13 cellular contexts compared by ENCODE assay signal in the genomic region with DNA sequence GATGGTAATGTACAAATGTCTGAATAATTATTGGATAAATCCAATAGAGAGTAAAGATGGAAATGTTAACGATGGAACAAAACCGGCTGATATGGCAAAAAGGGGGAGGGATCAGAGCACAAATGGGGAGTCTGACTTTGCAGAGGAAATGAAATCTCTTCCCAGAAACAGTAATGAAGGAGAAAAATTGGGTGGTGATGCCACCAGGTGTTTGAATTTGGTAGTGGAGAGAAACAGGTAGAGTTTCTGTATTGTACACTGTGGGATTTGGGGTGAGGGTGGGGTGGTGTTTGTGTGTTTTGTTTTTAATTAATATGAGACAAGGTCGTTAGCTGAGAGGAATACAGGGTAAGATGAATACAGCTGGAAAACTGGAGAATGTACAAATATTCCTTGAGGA. TPM values are rescaled to one million over a fixed set of nuclear protein-coding genes. Genes with fewer than 3 reads are reported as not detected.
DNase-seq lines count a peak whose midpoint lies in the region; ATAC-seq and TF ChIP-seq lines count a peak whose summit lies in the region.
"Had no signal": no experiment of that assay in that cellular context is flagged by ENCODE, and none has a peak within 500 bp of the region (broad histone marks: within the 10 kb centered on the region; RNA-seq: fewer than 3 reads in every experiment).

No MANE protein-coding gene starts in this region.

- DNase-seq in BJ (ENCODE audit: low read depth) (no peak), HFFc6 (peak; percentile 19), WERI-Rb-1 (no peak), iris pigment epithelial cell (ENCODE audit: low read depth) (peak; percentile 14), mesothelial cell of epicardium (ENCODE audit: low spot score in 2 of 2, unreplicated experiment in 2 of 2) (no peak)
- DNase-seq in activated CD4-positive, alpha-beta T cell treated with anti-CD3 and anti-CD28 coated beads for 48 hours = no peak
- DNase-seq: activated CD8-positive, alpha-beta memory T cell treated with anti-CD3 and anti-CD28 coated beads, Interleukin-2, amount 10 ng/mL, durations not matched to agents 7 days and 5 days; COR-L47; NCI-H2171 treated with DMSO at 0.1 percent for 48 hours had no signal

- no peaks in the 10 kb centered on the region for H3K27me3 Mint-ChIP-seq in HFFc6 (ENCODE audit: insufficient read depth)
- H3K27me3 Mint-ChIP-seq in mesothelial cell of epicardium (ENCODE audit: low read depth) = no peaks in the 10 kb centered on the region

- ATAC-seq in HG02840 (IDR thresholded peaks at IDR 0.05; ENCODE audit: low FRiP score, unreplicated experiment) (no peak), GM18867 (IDR thresholded peaks at IDR 0.05; ENCODE audit: unreplicated experiment) (no peak)
- ATAC-seq: activated CD8-positive, alpha-beta memory T cell treated with anti-CD3 and anti-CD28 coated beads, Interleukin-2, amount 10 ng/mL, durations not matched to agents 7 days and 5 days had no signal

- H3K4me3 Mint-ChIP-seq in HFFc6 (no peak overlapping the region), mesothelial cell of epicardium (no peak overlapping the region)
- H3K4me3 Mint-ChIP-seq: activated CD8-positive, alpha-beta memory T cell treated with anti-CD3 and anti-CD28 coated beads, Interleukin-2, amount 10 ng/mL, durations not matched to agents 7 days and 5 days; activated naive CD8-positive, alpha-beta T cell had no signal

- H3K4me3 ChIP-seq in BJ (ENCODE audit: low read depth, low read length) (no peak overlapping the region), WERI-Rb-1 (ENCODE audit: low read depth, low read length) (no peak overlapping the region)

- H3K9me3 Mint-ChIP-seq in HFFc6 (no peaks in the 10 kb centered on the region), mesothelial cell of epicardium (no peaks in the 10 kb centered on the region)

- H3K27me3 ChIP-seq in BJ (ENCODE audit: control insufficient read depth, insufficient read depth, low read length) (no peaks in the 10 kb centered on the region), WERI-Rb-1 (ENCODE audit: insufficient read depth, low read depth, severe bottlenecking) (peaks cover 20% of the 10 kb centered on the region)

- H3K36me3 Mint-ChIP-seq in HFFc6 (ENCODE audit: low read depth) (no peaks in the 10 kb centered on the region), mesothelial cell of epicardium (no peaks in the 10 kb centered on the region)
- H3K36me3 Mint-ChIP-seq: activated CD8-positive, alpha-beta memory T cell treated with anti-CD3 and anti-CD28 coated beads, Interleukin-2, amount 10 ng/mL, durations not matched to agents 7 days and 5 days; activated naive CD8-positive, alpha-beta T cell had no signal

- POLR2A ChIA-PET in BJ (lab: Charles Lee) = no interaction called here

- TF ChIP-seq CTCF in BJ (IDR thresholded peaks at IDR 0.05; ENCODE audit: insufficient read depth, low read depth, low read length) (peak; percentile 38), HFFc6 (IDR thresholded peaks at IDR 0.05) (peak; percentile 75), WERI-Rb-1 (IDR thresholded peaks at IDR 0.05; ENCODE audit: low read depth, low read length) (peak; percentile 17; the same call in 1 of the 2 replicates), mesothelial cell of epicardium (IDR thresholded peaks at IDR 0.05; ENCODE audit: unreplicated experiment) (no peak)

- H3K27ac Mint-ChIP-seq in HFFc6 (no peak overlapping the region), mesothelial cell of epicardium (no peak overlapping the region)
- H3K27ac Mint-ChIP-seq: activated CD8-positive, alpha-beta memory T cell treated with anti-CD3 and anti-CD28 coated beads, Interleukin-2, amount 10 ng/mL, durations not matched to agents 7 days and 5 days; activated naive CD8-positive, alpha-beta T cell had no signal

- no peaks in the 10 kb centered on the region for H3K9me3 ChIP-seq in WERI-Rb-1 (ENCODE audit: severe bottlenecking)

- CTCF ChIA-PET in BJ (lab: Yijun Ruan, JAX) = interaction anchor here (0.6 to 1.3 kb wide), 5 partner anchors 9 to 721 kb away, joined by 3 to 5 read pairs (median 3); no protein-coding TSS in a partner anchor

- no peak overlapping the region for H3K27ac ChIP-seq in WERI-Rb-1

- H3K4me1 Mint-ChIP-seq in HFFc6 (ENCODE audit: low read depth) (peaks cover 10% of the 10 kb centered on the region), mesothelial cell of epicardium (no peaks in the 10 kb centered on the region)

- H3K36me3 ChIP-seq in BJ (ENCODE audit: control insufficient read depth, insufficient read depth, low read length) = no peaks in the 10 kb centered on the region
- H3K36me3 ChIP-seq in WERI-Rb-1 = no peaks in the 10 kb centered on the region

RNA-seq across cellular contexts. Expression of a gene that starts 20.4 kb away (rescaled TPM):
- polyA plus RNA-seq in BJ (2011; rRNA removed) = 0.47 and 0.69 TPM in 2 replicates
- polyA minus RNA-seq in BJ (2011; rRNA and poly(A)+ RNA removed) = 0.62 and 1.3 TPM in 2 replicates
- total RNA-seq in HFFc6 (2021; fragmentation: NEBNext Ultra II Directional; extraction: Animal tissue kit (Norgen Biotek cat#: 25700)) = 1 to 10 TPM in 5 of 6 experiments, under 1 TPM in 1; 0.88 to 2.0 (median 1.5) TPM
- total RNA-seq in mesothelial cell of epicardium = 3.8 to 3.9 TPM (median 3.9 TPM) in 3 replicates
- total RNA-seq: pulmonary artery endothelial cell had no signal

Comparison
In these comparisons a context has a peak if more than half of its experiments do, and no peak if none do; other contexts are left out.
1. DNase-seq: peak in HFFc6 (single experiment) and iris pigment epithelial cell (single experiment); none in BJ (single experiment), WERI-Rb-1 (single experiment), activated CD4-positive, alpha-beta T cell treated with anti-CD3 and anti-CD28 coated beads for 48 hours (single experiment) and mesothelial cell of epicardium (0 of 2).